ENCODE assay signal across 9 cellular contexts in genomic region chr1:96538001-96538649, GRCh38.
A peak's percentile ranks its signal among the peaks of the same experiment; 100 is the strongest.
DNase-seq lines count a peak whose midpoint lies in the region; ATAC-seq, FAIRE-seq and TF ChIP-seq lines count a peak whose summit lies in the region.
"Had no signal": no experiment of that assay in that cellular context is flagged by ENCODE, and none has a peak within 500 bp of the region (broad histone marks: within the 10 kb centered on the region; RNA-seq: fewer than 3 reads in every experiment).

No MANE protein-coding gene starts in this region.

- H3K18ac ChIP-seq in H9 (ENCODE audit: insufficient read length, low read depth, low read length): no peak overlapping the region

- H3K9ac ChIP-seq in H9 (ENCODE audit: extremely low read depth, insufficient read length, low read length) (no peak overlapping the region), astrocyte (ENCODE audit: low read length) (peak overlapping the region; percentile 37)

- no peak overlapping the region for H2BK120ac ChIP-seq in H9 (ENCODE audit: low read depth, low read length, poor library complexity, severe bottlenecking)

- H3K14ac ChIP-seq in H9 (ENCODE audit: insufficient read depth, low read length): no peak overlapping the region

- no peak overlapping the region for H2BK20ac ChIP-seq in H9 (ENCODE audit: low read depth, low read length, poor library complexity, severe bottlenecking)

- peaks cover 5% of the 10 kb centered on the region; the same call in 1 of the 2 replicates for H3K4me1 ChIP-seq in H9 (ENCODE audit: insufficient read depth, low read length)
- H3K4me1 ChIP-seq in astrocyte (ENCODE audit: insufficient read depth, low read length): peaks cover 10% of the 10 kb centered on the region
- H3K4me1 ChIP-seq in small intestine (ENCODE audit: control insufficient read depth in 2 of 2, insufficient read depth in 1 of 2, low read depth in 1 of 2, low read length in 1 of 2): no peaks in the 10 kb centered on the region

- H4K5ac ChIP-seq in H9 (ENCODE audit: insufficient read length, low read depth, low read length): no peak overlapping the region

- H3K4me1 Mint-ChIP-seq in H9: peaks cover 16 to 28% of the 10 kb centered on the region in 2 experiments
- peaks cover 11% of the 10 kb centered on the region for H3K4me1 Mint-ChIP-seq in astrocyte (ENCODE audit: low read depth, unreplicated experiment)
- no peaks in the 10 kb centered on the region for H3K4me1 Mint-ChIP-seq in activated CD8-positive, alpha-beta T cell treated with anti-CD3 and anti-CD28 coated beads, Interleukin-2, amount 10 ng/mL, durations not matched to agents 7 days and 5 days (ENCODE audit: low read depth)
- H3K4me1 Mint-ChIP-seq: naive B cell had no signal

- H3T11ph ChIP-seq in H9 (ENCODE audit: low read length): no peak overlapping the region

- no peak overlapping the region for H3K4me3 Mint-ChIP-seq in H9
- no peak overlapping the region for H3K4me3 Mint-ChIP-seq in astrocyte (ENCODE audit: unreplicated experiment)
- H3K4me3 Mint-ChIP-seq in activated CD8-positive, alpha-beta T cell treated with anti-CD3 and anti-CD28 coated beads, Interleukin-2, amount 10 ng/mL, durations not matched to agents 7 days and 5 days: no peak overlapping the region
- H3K4me3 Mint-ChIP-seq: naive B cell had no signal

- peak overlapping the region in 1 of 3 experiments; percentile 49; a peak in 2 of 7 replicates for H3K27ac Mint-ChIP-seq in H9
- H3K27ac Mint-ChIP-seq in astrocyte (ENCODE audit: unreplicated experiment): peak overlapping the region; percentile 80
- H3K27ac Mint-ChIP-seq in activated CD8-positive, alpha-beta T cell treated with anti-CD3 and anti-CD28 coated beads, Interleukin-2, amount 10 ng/mL, durations not matched to agents 7 days and 5 days: no peak overlapping the region
- H3K27ac Mint-ChIP-seq: naive B cell had no signal

- H3K27me3 Mint-ChIP-seq in H9 (ENCODE audit: low read depth) (no peaks in the 10 kb centered on the region), astrocyte (ENCODE audit: low read depth, unreplicated experiment) (peaks cover 2% of the 10 kb centered on the region)
- no peaks in the 10 kb centered on the region for H3K27me3 Mint-ChIP-seq in activated CD8-positive, alpha-beta T cell treated with anti-CD3 and anti-CD28 coated beads, Interleukin-2, amount 10 ng/mL, durations not matched to agents 7 days and 5 days (ENCODE audit: low read depth)
- H3K27me3 Mint-ChIP-seq: naive B cell had no signal

- H3K27me3 ChIP-seq in H9 (ENCODE audit: insufficient read depth, low read length) (no peaks in the 10 kb centered on the region), astrocyte (ENCODE audit: insufficient read depth, low read length) (no peaks in the 10 kb centered on the region), small intestine (ENCODE audit: control insufficient read depth in 2 of 2, insufficient read depth in 2 of 2, low read length in 2 of 2) (no peaks in the 10 kb centered on the region)

- no peak overlapping the region for H3K56ac ChIP-seq in H9 (ENCODE audit: insufficient read length, low read depth, low read length)

- H3K9me3 ChIP-seq in H9 (ENCODE audit: control insufficient read depth, low read depth, low read length) (no peaks in the 10 kb centered on the region), astrocyte (ENCODE audit: insufficient read depth, low read depth, low read length) (no peaks in the 10 kb centered on the region), small intestine (ENCODE audit: control insufficient read depth, low read depth) (no peaks in the 10 kb centered on the region)

- no peaks in the 10 kb centered on the region for H3K36me3 ChIP-seq in astrocyte (ENCODE audit: insufficient read depth, low read length)
- no peaks in the 10 kb centered on the region for H3K36me3 ChIP-seq in small intestine (ENCODE audit: control insufficient read depth in 2 of 2, insufficient read depth in 2 of 2, low read length in 2 of 2)

- ATAC-seq in activated CD8-positive, alpha-beta T cell treated with anti-CD3 and anti-CD28 coated beads, Interleukin-2, amount 10 ng/mL, durations not matched to agents 7 days and 5 days: no peak
- ATAC-seq in GM18858 (IDR thresholded peaks at IDR 0.05; ENCODE audit: unreplicated experiment): no peak
- ATAC-seq in GM18867 (IDR thresholded peaks at IDR 0.05; ENCODE audit: unreplicated experiment): no peak

- H2BK5ac ChIP-seq in H9 (ENCODE audit: insufficient read length, low read length): no peak overlapping the region

- CTCF ChIA-PET in activated CD8-positive, alpha-beta T cell treated with anti-CD3 and anti-CD28 coated beads, Interleukin-2, amount 10 ng/mL, durations not matched to agents 7 days and 5 days (lab: Charles Lee): interaction anchor here (1.0 kb wide), 1 partner anchor 302 kb away, joined by 3 read pairs; no protein-coding TSS in a partner anchor

- no peaks in the 10 kb centered on the region for H3K23me2 ChIP-seq in H9 (ENCODE audit: insufficient read length, low read depth, low read length, poor library complexity, severe bottlenecking)

- no peaks in the 10 kb centered on the region for H3K79me1 ChIP-seq in H9 (ENCODE audit: insufficient read depth, low read depth, low read length, poor library complexity, severe bottlenecking)

- H2BK15ac ChIP-seq in H9 (ENCODE audit: low read depth, low read length): no peak overlapping the region

- H3K9me3 Mint-ChIP-seq in H9 (peaks cover 0 to 1% of the 10 kb centered on the region in 2 experiments; a peak in 1 of 5 replicates), astrocyte (ENCODE audit: unreplicated experiment) (no peaks in the 10 kb centered on the region)
- no peaks in the 10 kb centered on the region for H3K9me3 Mint-ChIP-seq in activated CD8-positive, alpha-beta T cell treated with anti-CD3 and anti-CD28 coated beads, Interleukin-2, amount 10 ng/mL, durations not matched to agents 7 days and 5 days (ENCODE audit: insufficient read depth)
- H3K9me3 Mint-ChIP-seq: naive B cell had no signal

- no peak overlapping the region for H3K23ac ChIP-seq in H9 (ENCODE audit: insufficient read length, low read depth, low read length)

- H4K8ac ChIP-seq in H9 (replicated peaks; ENCODE audit: insufficient read length, low read depth, low read length): no peak overlapping the region

- peak; percentile 32; the same call in 2 of the 3 replicates for TF ChIP-seq CTCF in H9 (conservative IDR thresholded peaks at IDR 0.05)
- TF ChIP-seq CTCF in astrocyte (IDR thresholded peaks at IDR 0.05; ENCODE audit: insufficient read depth, low read depth, low read length): no peak

- no CpG with 5 or more reads among the region's 5 CpGs for WGBS in H9 (ENCODE audit: extremely low coverage, insufficient read length, low lambda C conversion rate)
- 55 to 61% (median 59%) methylated on average over 5 of the region's 5 CpGs for WGBS in small intestine, 3 donors

- H3K27ac ChIP-seq in H9 (ENCODE audit: insufficient read length, low read depth, low read length): no peak overlapping the region
- H3K27ac ChIP-seq in astrocyte (ENCODE audit: low read depth, low read length): peak overlapping the region; percentile 37
- H3K27ac ChIP-seq in small intestine (ENCODE audit: low read depth in 1 of 2, low read length in 1 of 2): peak overlapping the region; percentile 8 to 72

- no peak overlapping the region for H4K91ac ChIP-seq in H9 (ENCODE audit: insufficient read length, low read depth, low read length)

- POLR2A ChIA-PET in activated CD8-positive, alpha-beta T cell treated with anti-CD3 and anti-CD28 coated beads, Interleukin-2, amount 10 ng/mL, durations not matched to agents 7 days and 5 days (lab: Charles Lee): no interaction called here

- H2AK5ac ChIP-seq in H9 (ENCODE audit: insufficient read length, low read length): no peak overlapping the region

- peak; percentile 45 for DNase-seq in H9
- peak; percentile 78 for DNase-seq in astrocyte (ENCODE audit: low read depth)
- peak; percentile 23 for DNase-seq in iPS-NIHi7 (ENCODE audit: extremely low spot score)
- peak; percentile 5 for DNase-seq in small intestine
- DNase-seq in NCI-H446 treated with DMSO at 0.1 percent for 48 hours (lab: John Stamatoyannopoulos, UW): no peak
- no peak for DNase-seq in activated CD8-positive, alpha-beta T cell treated with anti-CD3 and anti-CD28 coated beads, Interleukin-2, amount 10 ng/mL, durations not matched to agents 7 days and 5 days
- DNase-seq: naive B cell had no signal

- H3K36me3 Mint-ChIP-seq in H9 (ENCODE audit: insufficient read depth in 1 of 3, low read depth in 3 of 3) (peaks cover 0 to 2% (median 1%) of the 10 kb centered on the region in 3 experiments; a peak in 2 of 7 replicates), astrocyte (ENCODE audit: low read depth, unreplicated experiment) (no peaks in the 10 kb centered on the region)
- no peaks in the 10 kb centered on the region for H3K36me3 Mint-ChIP-seq in activated CD8-positive, alpha-beta T cell treated with anti-CD3 and anti-CD28 coated beads, Interleukin-2, amount 10 ng/mL, durations not matched to agents 7 days and 5 days (ENCODE audit: low read depth)
- H3K36me3 Mint-ChIP-seq: naive B cell had no signal

- H2BK12ac ChIP-seq in H9 (ENCODE audit: insufficient read length, low read depth, low read length): no peak overlapping the region

- H3K4me3 ChIP-seq in astrocyte (ENCODE audit: insufficient read depth, low read depth, low read length): no peak overlapping the region
- H3K4me3 ChIP-seq in small intestine (ENCODE audit: low read depth in 1 of 2, low read length in 2 of 2): no peak overlapping the region

- H2AFZ ChIP-seq in H9 (ENCODE audit: low read length) (peak overlapping the region; percentile 80), astrocyte (ENCODE audit: low read depth, low read length) (no peak overlapping the region)

- no peak overlapping the region for H3K4me2 ChIP-seq in H9 (ENCODE audit: insufficient read depth, insufficient read length, low read length)
- H3K4me2 ChIP-seq in astrocyte (ENCODE audit: low read length): peak overlapping the region; percentile 60

- H3K79me2 ChIP-seq in H9 (ENCODE audit: insufficient read depth, low read length) (no peaks in the 10 kb centered on the region), astrocyte (ENCODE audit: insufficient read depth, low read length) (no peaks in the 10 kb centered on the region)

- peak; percentile 39 for FAIRE-seq in astrocyte (lab: Jason Lieb, UNC)
- no peak for FAIRE-seq in small intestine (lab: Jason Lieb, UNC)

- H3K4ac ChIP-seq in H9 (ENCODE audit: low read depth, low read length): no peak overlapping the region

- H4K20me1 ChIP-seq in H9 (ENCODE audit: control insufficient read depth, insufficient read depth, insufficient read length) (no peaks in the 10 kb centered on the region), astrocyte (ENCODE audit: insufficient read depth, low read length) (no peaks in the 10 kb centered on the region)

Comparison
In these comparisons a context has a peak if more than half of its experiments do, and no peak if none do; other contexts are left out.
1. DNase-seq: peak in H9 (single experiment), astrocyte (single experiment), iPS-NIHi7 (single experiment) and small intestine (single experiment); none in NCI-H446 treated with DMSO at 0.1 percent for 48 hours (single experiment) and activated CD8-positive, alpha-beta T cell treated with anti-CD3 and anti-CD28 coated beads, Interleukin-2, amount 10 ng/mL, durations not matched to agents 7 days and 5 days (single experiment).